In genomic region chr7:132469264-132469663, GRCh38 we compare ENCODE assay signal across 26 cellular contexts.
A peak's percentile ranks its signal among the peaks of the same experiment; 100 is the strongest.
DNase-seq lines count a peak whose midpoint lies in the region; ATAC-seq, FAIRE-seq and TF ChIP-seq lines count a peak whose summit lies in the region.
"Had no signal": no experiment of that assay in that cellular context is flagged by ENCODE, and none has a peak within 500 bp of the region (broad histone marks: within the 10 kb centered on the region; RNA-seq: fewer than 3 reads in every experiment).

No MANE protein-coding gene starts in this region.

- no peak for TF ChIP-seq EP300 in K562 (IDR thresholded peaks at IDR 0.05; ENCODE audit: low read length)

- intact Hi-C loops in PC-3 (cut with micrococcal nuclease) (no loop called here), K562 (cut with micrococcal nuclease) (no loop called here), testis (cut with DNase I; ENCODE audit: low total_unique reads) (no loop called here), PC-9 (cut with micrococcal nuclease; ENCODE audit: unreplicated experiment) (no loop called here)

- TF ChIP-seq RAD21 in K562 (CRISPR knock-in tag; conservative IDR thresholded peaks at IDR 0.05 in 1 of 2, IDR thresholded peaks at IDR 0.05 in 1 of 2) = no peak

- no TSS peak for BruUV-seq in PC-3 (replicated peaks; lab: Mats Ljungman, UMichigan)
- BruUV-seq in K562 (replicated peaks; lab: Mats Ljungman, UMichigan) = no TSS peak
- BruUV-seq in PC-9 (replicated peaks; lab: Mats Ljungman, UMichigan) = no TSS peak

- H3F3A ChIP-seq in PC-3 (ENCODE audit: low read length, unreplicated experiment) (no peaks in the 10 kb centered on the region), PC-9 (ENCODE audit: insufficient read depth, low read depth) (no peaks in the 10 kb centered on the region)

- H2AFZ ChIP-seq in PC-3 (ENCODE audit: low read length) (peak overlapping the region; percentile 36; the same call in 1 of the 2 replicates), K562 (ENCODE audit: low read depth, low read length) (no peak overlapping the region), PC-9 (no peak overlapping the region)

- H3K9me3 ChIP-seq in PC-3 (ENCODE audit: low read length) (no peaks in the 10 kb centered on the region), K562 (replicated peaks; ENCODE audit: control insufficient read depth, insufficient read depth, low read depth, low read length) (no peaks in the 10 kb centered on the region), testis (no peaks in the 10 kb centered on the region), PC-9 (ENCODE audit: insufficient read depth, low read depth) (no peaks in the 10 kb centered on the region)

- no peaks in the 10 kb centered on the region for H3K9me1 ChIP-seq in K562 (ENCODE audit: control insufficient read depth, insufficient read depth, low read length)

- H3K9ac ChIP-seq in PC-3 (ENCODE audit: low read length) (no peak overlapping the region), K562 (ENCODE audit: insufficient read depth in 1 of 2, low read depth in 2 of 2, low read length in 2 of 2) (no peak overlapping the region)
- H3K9ac ChIP-seq: KMS-11 had no signal

- no peaks in the 10 kb centered on the region for H3K79me2 ChIP-seq in PC-3 (ENCODE audit: low read length)
- H3K79me2 ChIP-seq in K562 (ENCODE audit: control insufficient read depth, insufficient read depth, low read length) = no peaks in the 10 kb centered on the region
- H3K79me2 ChIP-seq in PC-9 (ENCODE audit: low read depth) = no peaks in the 10 kb centered on the region

- H3K9me2 ChIP-seq in PC-3 (replicated peaks; ENCODE audit: low read length) = no peaks in the 10 kb centered on the region
- H3K9me2 ChIP-seq in PC-9 (ENCODE audit: insufficient read depth) = no peaks in the 10 kb centered on the region

- WGBS in K562 (ENCODE audit: insufficient coverage, low coverage, missing lambda C conversion rate) = 7% methylated on average over 1 of the region's 1 CpG
- 91 to 100% methylated on average over 1 of the region's 1 CpG for WGBS in testis, 2 donors

- no peak overlapping the region for H3K4me3 ChIP-seq in PC-3 (ENCODE audit: low read length)
- H3K4me3 ChIP-seq in K562 = no peak overlapping the region
- H3K4me3 ChIP-seq in fibroblast of pulmonary artery (replicated peaks; ENCODE audit: low read depth, low read length) = no peak overlapping the region
- H3K4me3 ChIP-seq in testis = no peak overlapping the region
- no peak overlapping the region for H3K4me3 ChIP-seq in PC-9

- no peak for TF ChIP-seq POLR2A in K562 (conservative IDR thresholded peaks at IDR 0.05)
- no peak for TF ChIP-seq POLR2A in testis (IDR thresholded peaks at IDR 0.05)

- H3K4me2 ChIP-seq in PC-3 (ENCODE audit: low read length) (no peak overlapping the region), K562 (ENCODE audit: insufficient read depth, low read length) (no peak overlapping the region), PC-9 (no peak overlapping the region)
- H3K4me2 ChIP-seq: KMS-11 had no signal

- in situ Hi-C loops in K562 (cut with MboI) = no loop called here

- ATAC-seq in PC-3 (peak; percentile 34), K562 (no peak), HG02840 (IDR thresholded peaks at IDR 0.05; ENCODE audit: low FRiP score, unreplicated experiment) (no peak)
- ATAC-seq: T-cell had no signal

- H3K4me1 ChIP-seq in PC-3 (ENCODE audit: insufficient read depth, low read length) (peaks cover 43% of the 10 kb centered on the region), K562 (replicated peaks in 1 of 2; ENCODE audit: control insufficient read depth in 2 of 2, insufficient read depth in 2 of 2, low read length in 2 of 2) (no peaks in the 10 kb centered on the region), testis (peaks cover 3% of the 10 kb centered on the region), PC-9 (replicated peaks; ENCODE audit: insufficient read depth) (no peaks in the 10 kb centered on the region)

- peak; percentile 77 for DNase-seq in Daoy (ENCODE audit: low read depth)
- peak; percentile 61 for DNase-seq in PC-3
- DNase-seq in K562 (ENCODE audit: extremely low read depth in 1 of 4, low spot score in 3 of 4) = no peak
- peak; percentile 13 for DNase-seq in fibroblast of pulmonary artery (ENCODE audit: low read depth)
- DNase-seq in testis = no peak
- DNase-seq in PC-9 = no peak
- DNase-seq in stimulated activated naive CD4-positive, alpha-beta T cell treated with Interleukin-2 at 50 U/mL for 16 hours (lab: John Stamatoyannopoulos, UW) = no peak
- DNase-seq: AML-193; Calu3; CD8-positive, alpha-beta memory T cell; DMS153; GDM1; H9; HFFc6; NCI-H1417; NCI-H1694 treated with DMSO at 0.1 percent for 48 hours; NCI-H2081 treated with DMSO at 0.1 percent for 48 hours; NCI-H2171 treated with DMSO at 0.1 percent for 48 hours; NCI-H526; OCI-M1; RPMI8226; SHP77 treated with DMSO at 0.1 percent for 48 hours; T-cell had no signal

- CTCF ChIA-PET in PC-3 (lab: Charles Lee) (interaction anchor here (0.5 kb wide), 1 partner anchor 641 kb away, joined by 3 read pairs; no protein-coding TSS in a partner anchor), K562 (lab: Yijun Ruan, JAX; ENCODE audit: low intra/inter-chr PET ratio) (no interaction called here), PC-9 (lab: Charles Lee) (no interaction called here)

- no peaks in the 10 kb centered on the region for H3K36me3 ChIP-seq in PC-3 (ENCODE audit: low read depth, low read length)
- H3K36me3 ChIP-seq in K562 (ENCODE audit: control insufficient read depth, insufficient read depth, low read length) = no peaks in the 10 kb centered on the region
- H3K36me3 ChIP-seq in testis (ENCODE audit: low read depth, missing control alignments) = no peaks in the 10 kb centered on the region
- no peaks in the 10 kb centered on the region for H3K36me3 ChIP-seq in PC-9 (ENCODE audit: low read depth)

- H3K27me3 ChIP-seq in PC-3 (ENCODE audit: low read length) = no peaks in the 10 kb centered on the region
- H3K27me3 ChIP-seq in K562 (ENCODE audit: control insufficient read depth in 2 of 2, insufficient read depth in 2 of 2, low read length in 2 of 2) = peaks cover 4 to 38% of the 10 kb centered on the region in 2 experiments; a peak in 4 of 5 replicates
- no peaks in the 10 kb centered on the region for H3K27me3 ChIP-seq in testis
- H3K27me3 ChIP-seq in PC-9 (ENCODE audit: insufficient read depth, low read depth) = peaks cover 79% of the 10 kb centered on the region

- POLR2A ChIA-PET in PC-3 (lab: Charles Lee; ENCODE audit: unreplicated experiment) = no interaction called here
- POLR2A ChIA-PET in K562 (lab: Yijun Ruan, JAX) = interaction anchor here (0.6 kb wide), 1 partner anchor 10 kb away, joined by 4 read pairs; no protein-coding TSS in a partner anchor
- POLR2A ChIA-PET in PC-9 (lab: Charles Lee; ENCODE audit: unreplicated experiment) = no interaction called here

- peak; percentile 6 for FAIRE-seq in K562 (lab: Jason Lieb, UNC)

- H4K20me1 ChIP-seq in PC-3 (ENCODE audit: low read length) (no peaks in the 10 kb centered on the region), K562 (replicated peaks; ENCODE audit: control insufficient read depth, insufficient read depth, low read length) (0 out of 2 replicates have a peak, but pooled peaks cover 5% of the 10 kb centered on the region), PC-9 (ENCODE audit: insufficient read depth) (no peaks in the 10 kb centered on the region)

- TF ChIP-seq CTCF in PC-3 (conservative IDR thresholded peaks at IDR 0.05; ENCODE audit: low read depth, low read length) = no peak
- TF ChIP-seq CTCF in K562 (IDR thresholded peaks at IDR 0.05 in 2 of 3, conservative IDR thresholded peaks at IDR 0.05 in 1 of 3; ENCODE audit: insufficient read depth in 2 of 3, low read depth in 1 of 3, low read length in 3 of 3) = no peak
- no peak for TF ChIP-seq CTCF in fibroblast of pulmonary artery (IDR thresholded peaks at IDR 0.05; ENCODE audit: low read length, missing control alignments)
- TF ChIP-seq CTCF in testis (IDR thresholded peaks at IDR 0.05) = no peak
- no peak for TF ChIP-seq CTCF in PC-9 (conservative IDR thresholded peaks at IDR 0.05)

- H3K27ac ChIP-seq in PC-3 (ENCODE audit: low read length) (no peak overlapping the region; the same call in 1 of the 2 replicates), K562 (ENCODE audit: extremely low read depth, low read depth, low read length) (no peak overlapping the region), testis (no peak overlapping the region), PC-9 (no peak overlapping the region)
- H3K27ac ChIP-seq: C4-2B, KMS-11 had no signal

TF ChIP-seq in K562, 482 proteins besides CTCF, POLR2A, EP300 and RAD21:
- peak; percentile 73; the same call in 1 of the 2 replicates for TF ChIP-seq SPI1 (IDR thresholded peaks at IDR 0.05; ENCODE audit: borderline replicate concordance, low read depth, low read length)
- no peak for TF ChIP-seq BRF2 (IDR thresholded peaks at IDR 0.05; ENCODE audit: borderline replicate concordance, insufficient read depth, insufficient read length)

Comparison
In these comparisons a context has a peak if more than half of its experiments do, and no peak if none do; other contexts are left out.
1. DNase-seq: peak in Daoy (single experiment), PC-3 (single experiment) and fibroblast of pulmonary artery (single experiment); none in K562 (0 of 4), testis (single experiment), PC-9 (0 of 2) and stimulated activated naive CD4-positive, alpha-beta T cell treated with Interleukin-2 at 50 U/mL for 16 hours (single experiment).